In genomic region chr16:50273888-50274770, GRCh38 we compare ENCODE assay signal across 9 cellular contexts. TPM values are rescaled to one million over a fixed set of nuclear protein-coding genes. Genes with fewer than 3 reads are reported as not detected.
DNase-seq lines count a peak whose midpoint lies in the region; ATAC-seq and TF ChIP-seq lines count a peak whose summit lies in the region.
"Had no signal": no experiment of that assay in that cellular context is flagged by ENCODE, and none has a peak within 500 bp of the region (broad histone marks: within the 10 kb centered on the region; RNA-seq: fewer than 3 reads in every experiment).

No MANE protein-coding gene starts in this region.

- peak overlapping the region; percentile 87 for H3K27ac ChIP-seq in MM.1S (ENCODE audit: low read length)

- peaks cover 53% of the 10 kb centered on the region for H3K79me2 ChIP-seq in MM.1S (ENCODE audit: low read length)

- no peaks in the 10 kb centered on the region for H4K20me1 ChIP-seq in MM.1S (ENCODE audit: insufficient read depth, low read length)

- H3K4me1 ChIP-seq in MM.1S (ENCODE audit: low read length) (peaks cover 36% of the 10 kb centered on the region), mononuclear cell (ENCODE audit: insufficient read depth, low read length) (peaks cover 97% of the 10 kb centered on the region)

- TF ChIP-seq CTCF in MM.1S (IDR thresholded peaks at IDR 0.05; ENCODE audit: low read length): no peak

- peak overlapping the region; percentile 80 for H2AFZ ChIP-seq in MM.1S (ENCODE audit: low read length)

- peak; percentile 63 for ATAC-seq in GM21526 (IDR thresholded peaks at IDR 0.05; ENCODE audit: low FRiP score, unreplicated experiment)
- ATAC-seq: HCT116 had no signal

- DNase-seq in MM.1S (peak; percentile 74), activated T-helper 1 cell treated with Interleukin-2 at 50 U/mL for 16 hours (ENCODE audit: low read depth) (peak; percentile 60), 8988T (no peak), AG08395 (ENCODE audit: low spot score) (no peak), hepatic stellate cell (ENCODE audit: low spot score) (no peak)

- peak overlapping the region; percentile 100 for H3K4me2 ChIP-seq in MM.1S (ENCODE audit: low read depth, low read length)

- H3K9ac ChIP-seq in MM.1S (ENCODE audit: low read length): peak overlapping the region; percentile 97

- H3K4me3 ChIP-seq in GM08714 (ENCODE audit: low read length): peak overlapping the region; percentile 71; the same call in 1 of the 2 replicates
- H3K4me3 ChIP-seq in MM.1S (ENCODE audit: low read length): peak overlapping the region; percentile 97
- peak overlapping the region; percentile 71 for H3K4me3 ChIP-seq in mononuclear cell (ENCODE audit: low read length)

- H3K9me3 ChIP-seq in MM.1S (replicated peaks; ENCODE audit: insufficient read depth, low read length): no peaks in the 10 kb centered on the region
- H3K9me3 ChIP-seq in mononuclear cell (ENCODE audit: low read depth, low read length): no peaks in the 10 kb centered on the region

- no peaks in the 10 kb centered on the region for H3K27me3 ChIP-seq in MM.1S (replicated peaks; ENCODE audit: insufficient read depth, low read length)
- no peaks in the 10 kb centered on the region for H3K27me3 ChIP-seq in mononuclear cell (ENCODE audit: insufficient read depth, low read length)

- H3F3A ChIP-seq in MM.1S (ENCODE audit: insufficient read depth, low read length): peaks cover 20% of the 10 kb centered on the region

- H3K36me3 ChIP-seq in MM.1S (replicated peaks; ENCODE audit: insufficient read depth, low read length): no peaks in the 10 kb centered on the region

- H3K9me2 ChIP-seq in MM.1S (replicated peaks; ENCODE audit: insufficient read depth, low read length): no peaks in the 10 kb centered on the region

RNA-seq across cellular contexts. Expression of gene ADCY7, which starts 7.8 kb away (rescaled TPM):
- 75.9 TPM for total RNA-seq in mononuclear cell

Comparison
In these comparisons a context has a peak if more than half of its experiments do, and no peak if none do; other contexts are left out.
1. DNase-seq: peak in MM.1S (single experiment) and activated T-helper 1 cell treated with Interleukin-2 at 50 U/mL for 16 hours (single experiment); none in 8988T (single experiment), AG08395 (single experiment) and hepatic stellate cell (single experiment).
2. Peak in every context shown above with its lines, with median percentiles within 50 percentile points of each other: H3K4me3 ChIP-seq.